In the genomic region with DNA sequence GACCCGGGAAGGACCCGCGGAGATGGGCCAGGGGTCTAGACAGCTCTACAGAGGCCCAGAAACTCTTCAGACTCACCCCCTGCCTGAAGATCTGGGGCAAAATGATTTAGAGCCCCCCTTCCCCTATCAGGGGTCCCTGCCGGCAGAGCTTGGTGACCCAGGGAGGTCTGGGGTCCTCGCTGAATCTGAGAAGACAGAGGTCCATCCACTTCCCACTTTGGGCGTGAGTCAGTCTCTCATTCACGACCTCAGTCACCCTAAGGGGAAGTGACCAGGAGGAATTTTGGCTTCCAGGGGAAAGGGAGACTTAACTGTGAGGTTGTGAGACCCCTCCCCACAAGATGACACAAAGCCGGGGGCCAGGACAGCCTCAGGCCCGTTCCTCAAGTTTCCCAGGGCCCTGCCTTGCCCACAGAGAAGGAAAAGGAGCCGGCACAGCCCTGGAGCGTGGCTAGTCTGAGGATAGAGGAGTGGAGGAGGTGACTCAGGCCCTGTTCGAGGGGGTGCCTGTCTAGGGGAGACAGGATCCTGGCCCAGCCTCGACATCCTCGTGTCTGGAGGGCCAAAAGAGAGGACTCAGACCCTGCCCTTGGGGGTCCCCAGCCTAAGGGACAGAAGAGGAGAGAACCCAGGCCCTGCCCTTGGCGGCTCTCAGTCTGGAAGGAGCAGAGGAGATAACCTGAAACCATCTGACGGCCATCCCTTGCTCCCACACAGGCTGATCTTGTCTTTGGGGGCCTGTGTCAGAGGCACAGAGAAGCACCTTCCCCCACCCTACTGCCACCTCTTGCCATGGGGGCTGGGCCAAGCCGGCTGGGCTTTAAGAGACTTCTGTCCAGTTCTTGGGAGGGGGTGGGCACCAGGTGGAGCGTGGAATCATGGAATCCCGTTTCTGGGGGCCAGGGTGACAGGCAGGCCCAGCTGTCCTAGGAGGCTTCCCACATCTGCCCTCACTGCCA, we compare ENCODE assay signal across 9 cellular contexts. TPM values are rescaled to one million over a fixed set of nuclear protein-coding genes. Genes with fewer than 3 reads are reported as not detected.
DNase-seq lines count a peak whose midpoint lies in the region; ATAC-seq and TF ChIP-seq lines count a peak whose summit lies in the region.
"Had no signal": no experiment of that assay in that cellular context is flagged by ENCODE, and none has a peak within 500 bp of the region (broad histone marks: within the 10 kb centered on the region; RNA-seq: fewer than 3 reads in every experiment).

No MANE protein-coding gene starts in this region.

- no peaks in the 10 kb centered on the region for H3K36me3 Mint-ChIP-seq in brain

- peaks cover 45% of the 10 kb centered on the region for H3K4me1 Mint-ChIP-seq in brain

- no peak for ATAC-seq in HG02852 (IDR thresholded peaks at IDR 0.05; ENCODE audit: unreplicated experiment)
- ATAC-seq in HG03354 (IDR thresholded peaks at IDR 0.05; ENCODE audit: poor library complexity, severe bottlenecking, unreplicated experiment), result no peak
- no peak for ATAC-seq in HG02840 (IDR thresholded peaks at IDR 0.05; ENCODE audit: low FRiP score, unreplicated experiment)

- peak; percentile 39 for DNase-seq in HS-5 (ENCODE audit: low read depth)
- DNase-seq in iris pigment epithelial cell (ENCODE audit: low read depth), result peak; percentile 72
- peak; percentile 27 for DNase-seq in stimulated activated CD8-positive, alpha-beta memory T cell treated with anti-CD3 and anti-CD28 coated beads, Interleukin-4, amount 100 ng/mL, for 48 hours
- DNase-seq in HuH-7.5 (ENCODE audit: low spot score), result no peak
- DNase-seq: NCI-H1930 had no signal

- peak overlapping the region; percentile 74 to 88 (median 81) for H3K4me3 Mint-ChIP-seq in brain

- peaks cover 0 to 5% (median 0%) of the 10 kb centered on the region in 5 experiments for H3K9me3 Mint-ChIP-seq in brain

- no peak for TF ChIP-seq CTCF in brain (conservative IDR thresholded peaks at IDR 0.05)

- H3K27me3 Mint-ChIP-seq in brain, result peaks cover 6% of the 10 kb centered on the region

- H3K27ac Mint-ChIP-seq in brain, result peak overlapping the region; percentile 70 to 97 (median 87)

RNA-seq across cellular contexts. Expression of gene PDLIM4, which starts 0.9 kb away (rescaled TPM):
- polyA plus RNA-seq in brain (ENCODE audit: insufficient read depth, low read depth, low replicate concordance), result 15.9 TPM

RNA-seq across cellular contexts. Expression of gene P4HA2, which starts 30.7 kb away (rescaled TPM):
- 8.4 TPM for polyA plus RNA-seq in brain (ENCODE audit: insufficient read depth, low read depth, low replicate concordance)

RNA-seq across cellular contexts. Expression of gene SLC22A4, which starts 35.8 kb away (rescaled TPM):
- 0.76 TPM for polyA plus RNA-seq in brain (ENCODE audit: insufficient read depth, low read depth, low replicate concordance)
